ENCODE assay signal across 13 cellular contexts in the genomic region with DNA sequence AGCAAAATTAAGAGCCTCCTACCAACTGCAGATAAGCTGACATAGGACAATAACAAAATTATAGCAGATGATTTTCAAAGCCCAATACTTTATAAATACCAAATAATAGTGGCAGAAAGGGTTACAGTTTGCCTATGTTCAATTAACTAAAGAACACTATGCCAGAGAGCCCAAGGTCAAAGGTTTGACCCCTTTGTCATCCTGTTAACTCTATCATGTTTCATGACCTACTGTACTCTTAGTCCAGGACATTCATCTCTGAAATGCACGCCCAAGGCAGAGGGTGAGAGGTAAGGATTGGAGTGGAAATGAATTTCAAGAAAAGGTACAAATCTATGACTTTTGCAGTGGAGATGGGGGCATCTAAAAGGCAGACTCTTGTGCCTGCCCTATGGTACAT.
A peak's percentile ranks its signal among the peaks of the same experiment; 100 is the strongest.
DNase-seq lines count a peak whose midpoint lies in the region; ATAC-seq and TF ChIP-seq lines count a peak whose summit lies in the region.
"Had no signal": no experiment of that assay in that cellular context is flagged by ENCODE, and none has a peak within 500 bp of the region (broad histone marks: within the 10 kb centered on the region; RNA-seq: fewer than 3 reads in every experiment).

No MANE protein-coding gene starts in this region.

- POLR2A ChIA-PET in OCI-LY7 (lab: Charles Lee): interaction anchor here (0.9 to 4.5 kb wide), 13 partner anchors 12 to 104 kb away, joined by 3 to 53 read pairs (median 5); a partner anchor contains a TSS

- H3K9me3 ChIP-seq in OCI-LY7 (ENCODE audit: low read length) (peaks cover 16% of the 10 kb centered on the region; the same call in 1 of the 2 replicates), left ventricle myocardium inferior (replicated peaks) (no peaks in the 10 kb centered on the region)
- H3K9me3 ChIP-seq: heart right ventricle, vagina had no signal

- no peaks in the 10 kb centered on the region for H4K20me1 ChIP-seq in OCI-LY7 (ENCODE audit: insufficient read depth, low read length)

- TF ChIP-seq CTCF in OCI-LY7 (conservative IDR thresholded peaks at IDR 0.05; ENCODE audit: low read length) (no peak), left ventricle myocardium inferior (IDR thresholded peaks at IDR 0.05; ENCODE audit: borderline replicate concordance) (no peak)

- H3K27me3 Mint-ChIP-seq in stimulated activated naive CD8-positive, alpha-beta T cell treated with anti-CD3 and anti-CD28 coated beads, Interleukin-15, Interleukin-2, amounts not matched to agents 100 ng/mL and 50 ng/mL, for 24 hours: no peaks in the 10 kb centered on the region
- no peaks in the 10 kb centered on the region for H3K27me3 Mint-ChIP-seq in effector memory CD8-positive, alpha-beta T cell

- H3K4me1 ChIP-seq in OCI-LY7 (ENCODE audit: insufficient read depth, low read length, poor library complexity, severe bottlenecking) (peaks cover 97% of the 10 kb centered on the region), left ventricle myocardium inferior (no peaks in the 10 kb centered on the region)
- H3K4me1 ChIP-seq: vagina had no signal

- no TSS peak for BruUV-seq in OCI-LY7 (replicated peaks; lab: Mats Ljungman, UMichigan)

- H3K9me2 ChIP-seq in OCI-LY7 (ENCODE audit: insufficient read depth, low read length): no peaks in the 10 kb centered on the region

- peaks cover 35% of the 10 kb centered on the region; the same call in 1 of the 2 replicates for H3K79me2 ChIP-seq in OCI-LY7 (ENCODE audit: insufficient read depth, low read depth, low read length)

- H3K4me3 Mint-ChIP-seq in stimulated activated naive CD8-positive, alpha-beta T cell treated with anti-CD3 and anti-CD28 coated beads, Interleukin-15, Interleukin-2, amounts not matched to agents 100 ng/mL and 50 ng/mL, for 24 hours: peak overlapping the region; percentile 72
- H3K4me3 Mint-ChIP-seq in effector memory CD8-positive, alpha-beta T cell: peak overlapping the region; percentile 77 to 87

- H3K27ac ChIP-seq in OCI-LY7 (ENCODE audit: low read depth, low read length, poor library complexity, severe bottlenecking) (peak overlapping the region; percentile 98), left ventricle myocardium inferior (replicated peaks) (no peak overlapping the region)
- H3K27ac ChIP-seq: heart right ventricle, vagina had no signal

- H3K27ac Mint-ChIP-seq in stimulated activated naive CD8-positive, alpha-beta T cell treated with anti-CD3 and anti-CD28 coated beads, Interleukin-15, Interleukin-2, amounts not matched to agents 100 ng/mL and 50 ng/mL, for 24 hours: no peak overlapping the region
- peak overlapping the region; percentile 85 to 91 for H3K27ac Mint-ChIP-seq in effector memory CD8-positive, alpha-beta T cell

- CTCF ChIA-PET in OCI-LY7 (lab: Charles Lee; ENCODE audit: unreplicated experiment): no interaction called here

- no peak overlapping the region for H2AFZ ChIP-seq in OCI-LY7 (ENCODE audit: low read length)

- H3K4me2 ChIP-seq in OCI-LY7 (ENCODE audit: low read length): peak overlapping the region; percentile 36

- H3K36me3 ChIP-seq in OCI-LY7 (ENCODE audit: insufficient read depth, low read length) (peaks cover 29% of the 10 kb centered on the region), left ventricle myocardium inferior (no peaks in the 10 kb centered on the region)
- H3K36me3 ChIP-seq: heart right ventricle, vagina had no signal

- no peaks in the 10 kb centered on the region for H3K27me3 ChIP-seq in left ventricle myocardium inferior (ENCODE audit: low read depth)
- H3K27me3 ChIP-seq: heart right ventricle, vagina had no signal

- no peaks in the 10 kb centered on the region for H3K9me3 Mint-ChIP-seq in stimulated activated naive CD8-positive, alpha-beta T cell treated with anti-CD3 and anti-CD28 coated beads, Interleukin-15, Interleukin-2, amounts not matched to agents 100 ng/mL and 50 ng/mL, for 24 hours
- H3K9me3 Mint-ChIP-seq in effector memory CD8-positive, alpha-beta T cell: no peaks in the 10 kb centered on the region

- H3K4me1 Mint-ChIP-seq in stimulated activated naive CD8-positive, alpha-beta T cell treated with anti-CD3 and anti-CD28 coated beads, Interleukin-15, Interleukin-2, amounts not matched to agents 100 ng/mL and 50 ng/mL, for 24 hours (ENCODE audit: low read depth): peaks cover 56% of the 10 kb centered on the region
- H3K4me1 Mint-ChIP-seq in effector memory CD8-positive, alpha-beta T cell (ENCODE audit: low read depth in 2 of 2): peaks cover 4 to 18% of the 10 kb centered on the region in 2 donors

- ATAC-seq in stimulated activated naive CD8-positive, alpha-beta T cell treated with anti-CD3 and anti-CD28 coated beads, Interleukin-15, Interleukin-2, amounts not matched to agents 100 U/mL and 50 U/mL, for 24 hours: no peak
- ATAC-seq in effector memory CD8-positive, alpha-beta T cell (replicated peaks): no peak
- ATAC-seq in HG03095 (IDR thresholded peaks at IDR 0.05; ENCODE audit: unreplicated experiment): no peak
- ATAC-seq: heart right ventricle had no signal

- no peak overlapping the region for H3K4me3 ChIP-seq in OCI-LY7 (ENCODE audit: low read depth, low read length, poor library complexity, severe bottlenecking)
- no peak overlapping the region for H3K4me3 ChIP-seq in left ventricle myocardium inferior
- H3K4me3 ChIP-seq: lung had no signal

- no peak for DNase-seq in stimulated activated naive CD8-positive, alpha-beta T cell treated with anti-CD3 and anti-CD28 coated beads, Interleukin-15, Interleukin-2, amounts not matched to agents 100 U/mL and 50 U/mL, for 24 hours
- DNase-seq in OCI-LY7 (ENCODE audit: low spot score) (no peak), left ventricle myocardium inferior (no peak), CD1c-positive myeloid dendritic cell (ENCODE audit: extremely low spot score) (no peak)
- DNase-seq in effector memory CD8-positive, alpha-beta T cell: no peak
- DNase-seq: activated effector memory CD4-positive, alpha-beta T cell treated with anti-CD3 and anti-CD28 coated beads, Interleukin-2, amount 50 U/mL, for 16 hours; heart right ventricle; NCI-H1436; NCI-H748 treated with DMSO at 0.1 percent for 48 hours had no signal

- intact Hi-C loops in OCI-LY7 (cut with micrococcal nuclease; ENCODE audit: unreplicated experiment) (no loop called here), left ventricle myocardium inferior (cut with micrococcal nuclease) (no loop called here)

- H3K36me3 Mint-ChIP-seq in stimulated activated naive CD8-positive, alpha-beta T cell treated with anti-CD3 and anti-CD28 coated beads, Interleukin-15, Interleukin-2, amounts not matched to agents 100 ng/mL and 50 ng/mL, for 24 hours (ENCODE audit: low read depth): peaks cover 4% of the 10 kb centered on the region
- peaks cover 4% of the 10 kb centered on the region for H3K36me3 Mint-ChIP-seq in effector memory CD8-positive, alpha-beta T cell (ENCODE audit: insufficient read depth)
